12 cellular contexts compared by ENCODE assay signal in genomic region chr5:175524211-175524610, GRCh38.
"Had no signal": no experiment of that assay in that cellular context is flagged by ENCODE, and none has a peak within 500 bp of the region (broad histone marks: within the 10 kb centered on the region; RNA-seq: fewer than 3 reads in every experiment).

No MANE protein-coding gene starts in this region.

- H3K9me3 ChIP-seq: thoracic aorta had no signal

- H3K27ac Mint-ChIP-seq: dendritic cell treated with granulocyte-macrophage colony-stimulating factor and Interleukin-4, amounts not matched to agents 40 ng/mL and 50 ng/mL, for 4 days had no signal

- H3K27me3 ChIP-seq: hepatocyte had no signal

- H3K27ac ChIP-seq: hepatocyte, left ventricle myocardium inferior, SK-N-MC, thoracic aorta had no signal

- H3K4me3 Mint-ChIP-seq: dendritic cell treated with granulocyte-macrophage colony-stimulating factor and Interleukin-4, amounts not matched to agents 40 ng/mL and 50 ng/mL, for 4 days had no signal

- H3K4me3 ChIP-seq: hepatocyte, left ventricle myocardium inferior, SK-N-MC, thoracic aorta had no signal

- H3K27me3 Mint-ChIP-seq: dendritic cell treated with granulocyte-macrophage colony-stimulating factor and Interleukin-4, amounts not matched to agents 40 ng/mL and 50 ng/mL, for 4 days had no signal

- H3K4me1 ChIP-seq: left ventricle myocardium inferior had no signal

- ATAC-seq: activated CD4-positive, CD25-positive, alpha-beta regulatory T cell treated with anti-CD3 and anti-CD28 coated beads, Interleukin-2, amount 50 U/mL, for 24 hours had no signal

- DNase-seq: activated effector memory CD4-positive, alpha-beta T cell treated with Interleukin-2 at 50 U/mL for 16 hours; cerebellar nuclear complex; kidney; left ventricle myocardium inferior; mesenchymal stem cell; stimulated activated CD4-positive, alpha-beta T cell treated with anti-CD3 and anti-CD28 coated beads, Interleukin-12 subunit alpha, Interleukin-12 subunit beta, amount 100 ng/mL, for 4 hours; stimulated activated naive CD4-positive, alpha-beta T cell treated with Interleukin-2 at 50 U/mL for 16 hours had no signal
